15 cellular contexts compared by ENCODE assay signal in the genomic region with DNA sequence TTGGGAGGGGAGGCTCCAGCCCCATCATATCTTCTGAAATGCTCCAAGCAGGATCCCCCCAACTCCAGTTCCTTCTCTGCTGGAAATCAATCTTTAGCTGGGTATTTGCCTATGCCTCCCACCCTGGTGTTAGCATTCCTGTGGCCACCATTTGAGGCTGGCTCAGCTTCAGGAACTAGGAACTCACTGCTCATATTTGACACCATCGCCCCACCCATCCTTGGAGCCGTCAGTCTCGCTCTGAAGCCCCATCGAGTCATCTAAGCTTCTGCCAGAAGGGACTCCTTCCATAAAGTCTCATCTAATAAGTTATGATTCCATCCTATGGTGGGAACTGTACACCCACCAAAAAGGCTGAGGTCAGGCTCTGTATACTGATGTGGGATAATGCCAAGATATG.
"Had no signal": no experiment of that assay in that cellular context is flagged by ENCODE, and none has a peak within 500 bp of the region (broad histone marks: within the 10 kb centered on the region; RNA-seq: fewer than 3 reads in every experiment).

No MANE protein-coding gene starts in this region.

- DNase-seq: activated CD4-positive, alpha-beta memory T cell treated with anti-CD3 and anti-CD28 coated beads for 36 hours; activated gamma-delta T cell treated with Interleukin-2 at 50 U/mL for 16 hours; activated naive CD8-positive, alpha-beta T cell treated with anti-CD3 and anti-CD28 coated beads for 36 hours; activated T-cell treated with anti-CD3 and anti-CD28 coated beads, Interleukin-2, amount 50 U/mL, for 72 hours; aorta; effector memory CD8-positive, alpha-beta T cell; left ventricle myocardium inferior; mesenchymal stem cell; pancreas; retina; T1000 had no signal

- H3K9me3 ChIP-seq: left ventricle myocardium inferior, pancreas, tibial nerve had no signal

- H3K27me3 ChIP-seq: pancreas, tibial nerve had no signal

- ATAC-seq: activated T-cell treated with anti-CD3 and anti-CD28 coated beads, Interleukin-2, amount 50 U/mL, for 72 hours; effector memory CD8-positive, alpha-beta T cell; pancreas had no signal

- H3K4me3 ChIP-seq: coronary artery, left ventricle myocardium inferior, pancreas, skin epidermis, tibial nerve had no signal

- H3K27ac ChIP-seq: coronary artery, left ventricle myocardium inferior, pancreas, skin epidermis, tibial nerve, VCaP had no signal

- H3K4me1 ChIP-seq: left ventricle myocardium inferior had no signal
